ENCODE assay signal across 13 cellular contexts in genomic region chr14:103094406-103095209, GRCh38. TPM values are rescaled to one million over a fixed set of nuclear protein-coding genes. Genes with fewer than 3 reads are reported as not detected.
A peak's percentile ranks its signal among the peaks of the same experiment; 100 is the strongest.
DNase-seq lines count a peak whose midpoint lies in the region; ATAC-seq and TF ChIP-seq lines count a peak whose summit lies in the region.
"Had no signal": no experiment of that assay in that cellular context is flagged by ENCODE, and none has a peak within 500 bp of the region (broad histone marks: within the 10 kb centered on the region; RNA-seq: fewer than 3 reads in every experiment).

EXOC3L4 (plus strand) TSS chr14:103094725; CDS start chr14:103100220, 5,495 bp downstream.

- H3K27ac ChIP-seq in C4-2B (peak within 1 kb of the TSS; percentile 41), coronary artery (peak within 1 kb of the TSS in 1 of 2 donors; percentile 72), sigmoid colon (peak within 1 kb of the TSS; percentile 48 to 66 (median 52))

- TF ChIP-seq EP300 in sigmoid colon (IDR thresholded peaks at IDR 0.05): no peak

- H3K4me1 ChIP-seq in sigmoid colon: peaks cover 0 to 11% (median 10%) of the 10 kb centered on the region in 4 donors

- no peaks in the 10 kb centered on the region for H3K36me3 ChIP-seq in sigmoid colon
- H3K36me3 ChIP-seq: gastrocnemius medialis had no signal

- DNase-seq in coronary artery (ENCODE audit: low spot score) (no peak), left lobe of liver (ENCODE audit: low spot score) (no peak), sigmoid colon (no peak), NCI-H2171 treated with DMSO at 0.1 percent for 48 hours (lab: John Stamatoyannopoulos, UW) (no peak), NCI-H1048 (lab: John Stamatoyannopoulos, UW) (no peak), NOMO-1 treated with DMSO at 0.1 percent for 48 hours (lab: John Stamatoyannopoulos, UW; ENCODE audit: unreplicated experiment) (no peak)
- DNase-seq: gastrocnemius medialis, NCI-H1436, NCI-H526 treated with DMSO at 0.1 percent for 48 hours, SIG-M5 had no signal

- ATAC-seq in left lobe of liver (peak; percentile 41), GM18505 (IDR thresholded peaks at IDR 0.05; ENCODE audit: unreplicated experiment) (no peak)
- ATAC-seq: gastrocnemius medialis had no signal

- H3K9me3 ChIP-seq in sigmoid colon: no peaks in the 10 kb centered on the region
- H3K9me3 ChIP-seq: gastrocnemius medialis had no signal

- TF ChIP-seq CTCF in C4-2B (conservative IDR thresholded peaks at IDR 0.05) (no peak), coronary artery (IDR thresholded peaks at IDR 0.05) (no peak), sigmoid colon (IDR thresholded peaks at IDR 0.05) (no peak)

- 11 to 52% methylated on average over 23 of the region's 23 CpGs for WGBS in sigmoid colon, 2 donors

- intact Hi-C loops in sigmoid colon (cut with DNase I): no loop called here

- TF ChIP-seq POLR2A in sigmoid colon (IDR thresholded peaks at IDR 0.05) (no peak), GM18505 (IDR thresholded peaks at IDR 0.05; ENCODE audit: borderline replicate concordance, extremely low read depth, insufficient read depth, insufficient read length) (no peak)

- peak within 1 kb of the TSS; percentile 48 for H3K4me3 ChIP-seq in coronary artery
- peak within 1 kb of the TSS in 3 of 4 donors; percentile 4 to 27 (median 5) for H3K4me3 ChIP-seq in sigmoid colon

- H3K27me3 ChIP-seq in sigmoid colon: peaks cover 0 to 6% (median 0%) of the 10 kb centered on the region in 3 donors
- H3K27me3 ChIP-seq: gastrocnemius medialis had no signal

RNA-seq across cellular contexts. Expression of gene EXOC3L4, which starts in this region (rescaled TPM):
- 81.5 TPM for total RNA-seq in left lobe of liver
- 1 to 10 TPM in 2 of 4 donors, under 1 TPM in 2; 0.36 to 1.8 (median 0.90) TPM for total RNA-seq in sigmoid colon
- polyA plus RNA-seq in sigmoid colon: 10 to 100 TPM in 1 of 3 donors, 1 to 10 TPM in 2; 3.0 to 23.8 (median 6.0) TPM
- total RNA-seq: lung microvascular endothelial cell had no signal

Comparison
In these comparisons a context has a peak if more than half of its experiments do, and no peak if none do; other contexts are left out.
1. RNA of gene EXOC3L4 (total RNA-seq): 81.5 TPM in left lobe of liver (single experiment); 0.36 to 1.8 TPM in sigmoid colon; every median in the first group is over 10 times any median in the second.